ENCODE assay signal across 1 cellular context in genomic region chr12:11767029-11767724, GRCh38.
TF ChIP-seq lines count a peak whose summit lies in the region.

No MANE protein-coding gene starts in this region.

TF ChIP-seq in GM23338, 12 proteins besides CTCF, POLR2A, EP300 and RAD21 (continued from another document):
- TF ChIP-seq ZNF462 (CRISPR knock-in tag; IDR thresholded peaks at IDR 0.05) (no peak), POLR2AphosphoS5 (IDR thresholded peaks at IDR 0.05; ENCODE audit: low read depth) (no peak), EZH2 (IDR thresholded peaks at IDR 0.05; ENCODE audit: low read depth, unreplicated experiment) (no peak), CREB1 (CRISPR knock-in tag; IDR thresholded peaks at IDR 0.05; ENCODE audit: low read depth) (no peak), JUNB (IDR thresholded peaks at IDR 0.05; ENCODE audit: unreplicated experiment) (no peak)
